9 cellular contexts compared by ENCODE assay signal in genomic region chr20:11686900-11687543, GRCh38.
DNase-seq lines count a peak whose midpoint lies in the region; ATAC-seq and TF ChIP-seq lines count a peak whose summit lies in the region.
"Had no signal": no experiment of that assay in that cellular context is flagged by ENCODE, and none has a peak within 500 bp of the region (broad histone marks: within the 10 kb centered on the region; RNA-seq: fewer than 3 reads in every experiment).

No MANE protein-coding gene starts in this region.

- H3K27ac ChIP-seq in ectodermal cell (ENCODE audit: insufficient read depth, low read depth, low read length, poor library complexity, severe bottlenecking) (no peak overlapping the region), mesodermal cell (ENCODE audit: low read depth, low read length, severe bottlenecking) (no peak overlapping the region), upper lobe of right lung (no peak overlapping the region)

- H3K9me3 ChIP-seq in ectodermal cell (ENCODE audit: control insufficient read depth, low read length): no peaks in the 10 kb centered on the region
- no peaks in the 10 kb centered on the region for H3K9me3 ChIP-seq in mesodermal cell (ENCODE audit: control insufficient read depth, low read length)
- H3K9me3 ChIP-seq in upper lobe of right lung: no peaks in the 10 kb centered on the region

- H3K27me3 ChIP-seq in ectodermal cell (ENCODE audit: control insufficient read depth, insufficient read depth, low read length, poor library complexity, severe bottlenecking) (peaks cover 21% of the 10 kb centered on the region), upper lobe of right lung (peaks cover 4% of the 10 kb centered on the region)

- H3K4me1 ChIP-seq in ectodermal cell (ENCODE audit: control insufficient read depth, insufficient read depth, low read length): peaks cover 3% of the 10 kb centered on the region
- H3K4me1 ChIP-seq in mesodermal cell (ENCODE audit: control insufficient read depth, insufficient read depth, low read length, poor library complexity, severe bottlenecking): no peaks in the 10 kb centered on the region
- no peaks in the 10 kb centered on the region for H3K4me1 ChIP-seq in upper lobe of right lung

- 20% methylated on average over 38 of the region's 38 CpGs for WGBS in ectodermal cell, 2 experiments
- 23 to 27% methylated on average over 35 to 37 of the region's 38 CpGs for WGBS in mesodermal cell (ENCODE audit: insufficient coverage in 2 of 2), 2 experiments

- peak overlapping the region; percentile 29 for H3K4me3 ChIP-seq in ectodermal cell (ENCODE audit: insufficient read depth, low read depth, low read length)
- H3K4me3 ChIP-seq in mesodermal cell (ENCODE audit: extremely low read depth, insufficient read depth, low read length, poor library complexity, severe bottlenecking): peak overlapping the region; percentile 20
- H3K4me3 ChIP-seq in upper lobe of right lung: peak overlapping the region; percentile 23

- intact Hi-C loops in upper lobe of right lung (cut with DNase I): no loop called here

- DNase-seq in NCI-H146 (lab: John Stamatoyannopoulos, UW) (peak; percentile 74), NCI-H146 treated with DMSO at 0.1 percent for 48 hours (lab: John Stamatoyannopoulos, UW; ENCODE audit: unreplicated experiment) (no peak), upper lobe of right lung (peak; percentile 65), HK-2 (ENCODE audit: unreplicated experiment) (no peak)
- DNase-seq in stimulated activated CD4-positive, alpha-beta T cell treated with anti-CD3 and anti-CD28 coated beads, Interleukin-4, amount 100 ng/mL, for 24 hours: no peak

- ATAC-seq in upper lobe of right lung: peak; percentile 60
- ATAC-seq in HG03571 (IDR thresholded peaks at IDR 0.05; ENCODE audit: unreplicated experiment): no peak
- ATAC-seq: activated CD4-positive, CD25-positive, alpha-beta regulatory T cell treated with anti-CD3 and anti-CD28 coated beads, Interleukin-2, amount 50 U/mL, for 24 hours had no signal

- H3K36me3 ChIP-seq in ectodermal cell (ENCODE audit: control insufficient read depth, insufficient read depth, low read length): no peaks in the 10 kb centered on the region
- no peaks in the 10 kb centered on the region for H3K36me3 ChIP-seq in mesodermal cell (ENCODE audit: control insufficient read depth, insufficient read depth, low read length)
- no peaks in the 10 kb centered on the region for H3K36me3 ChIP-seq in upper lobe of right lung

- no peak for TF ChIP-seq CTCF in upper lobe of right lung (IDR thresholded peaks at IDR 0.05)

Comparison
In these comparisons a context has a peak if more than half of its experiments do, and no peak if none do; other contexts are left out.
1. DNase-seq: peak in NCI-H146 (single experiment) and upper lobe of right lung (single experiment); none in NCI-H146 treated with DMSO at 0.1 percent for 48 hours (single experiment), stimulated activated CD4-positive, alpha-beta T cell treated with anti-CD3 and anti-CD28 coated beads, Interleukin-4, amount 100 ng/mL, for 24 hours (single experiment) and HK-2 (single experiment).
2. Peak in every context shown above with its lines, with median percentiles within 50 percentile points of each other: H3K4me3 ChIP-seq.